Comparison of ENCODE assay signal across 21 cellular contexts in genomic region chr15:35487417-35487816, GRCh38.
"Had no signal": no experiment of that assay in that cellular context is flagged by ENCODE, and none has a peak within 500 bp of the region (broad histone marks: within the 10 kb centered on the region; RNA-seq: fewer than 3 reads in every experiment).

No MANE protein-coding gene starts in this region.

- H3K27ac Mint-ChIP-seq: dendritic cell treated with granulocyte-macrophage colony-stimulating factor and Interleukin-4, amounts not matched to agents 40 ng/mL and 50 ng/mL, for 4 days; effector memory CD8-positive, alpha-beta T cell; memory B cell had no signal

- H3K4me1 ChIP-seq: colonic mucosa, heart right ventricle, left lung, lower lobe of right lung had no signal

- H3K36me3 ChIP-seq: colonic mucosa, gastrocnemius medialis, lower lobe of right lung had no signal

- H3K4me1 Mint-ChIP-seq: memory B cell had no signal

- H3K9me3 ChIP-seq: colonic mucosa, gastrocnemius medialis, lower lobe of right lung had no signal

- DNase-seq: colonic mucosa; cortex of kidney; effector CD8-positive, alpha-beta T cell; effector memory CD8-positive, alpha-beta T cell; esophagus squamous epithelium; foreskin fibroblast; foreskin melanocyte; gastrocnemius medialis; glutamatergic neuron; head of caudate nucleus; heart right ventricle; hippocampal formation; left cardiac atrium; left lung; left ventricle myocardium superior; lower lobe of right lung; mesendoderm; midbrain had no signal

- H3K27me3 Mint-ChIP-seq: dendritic cell treated with granulocyte-macrophage colony-stimulating factor and Interleukin-4, amounts not matched to agents 40 ng/mL and 50 ng/mL, for 4 days; effector memory CD8-positive, alpha-beta T cell; memory B cell had no signal

- H3K27me3 ChIP-seq: colonic mucosa, esophagus squamous epithelium, gastrocnemius medialis, heart right ventricle, left lung had no signal

- H3K4me3 ChIP-seq: colonic mucosa, esophagus squamous epithelium, gastrocnemius medialis, heart right ventricle, left lung, lower lobe of right lung had no signal

- H3K4me3 Mint-ChIP-seq: dendritic cell treated with granulocyte-macrophage colony-stimulating factor and Interleukin-4, amounts not matched to agents 40 ng/mL and 50 ng/mL, for 4 days; effector memory CD8-positive, alpha-beta T cell; memory B cell had no signal

- H3K27ac ChIP-seq: colonic mucosa, epithelial cell of prostate, esophagus squamous epithelium, gastrocnemius medialis, heart right ventricle, left lung, lower lobe of right lung had no signal
